In genomic region chr1:67760030-67760821, GRCh38 we compare ENCODE assay signal across 8 cellular contexts.
A peak's percentile ranks its signal among the peaks of the same experiment; 100 is the strongest.
DNase-seq lines count a peak whose midpoint lies in the region; ATAC-seq and TF ChIP-seq lines count a peak whose summit lies in the region.

No MANE protein-coding gene starts in this region.

- DNase-seq in AML-193 (lab: John Stamatoyannopoulos, UW) (peak; percentile 6 to 13), NCI-H2196 treated with DMSO at 0.1 percent for 48 hours (lab: John Stamatoyannopoulos, UW; ENCODE audit: unreplicated experiment) (peak; percentile 33), dermis microvascular lymphatic vessel endothelial cell (ENCODE audit: low read depth in 2 of 2) (peak; percentile 16 to 71), lung (ENCODE audit: low spot score) (peak; percentile 61)
- peak; percentile 68 for DNase-seq in activated CD4-positive, alpha-beta T cell treated with anti-CD3 and anti-CD28 coated beads for 48 hours
- peak; percentile 28 to 31 for DNase-seq in stimulated activated CD8-positive, alpha-beta memory T cell treated with anti-CD3 and anti-CD28 coated beads, Interleukin-2, amount 100 ng/mL, for 48 hours (ENCODE audit: low read depth in 2 of 2)

- no peaks in the 10 kb centered on the region for H3K27me3 ChIP-seq in lung (ENCODE audit: control insufficient read depth, insufficient read depth)

- no peaks in the 10 kb centered on the region for H3K9me3 ChIP-seq in lung (ENCODE audit: control insufficient read depth in 2 of 2, insufficient read depth in 1 of 2, low read length in 1 of 2)

- H3K4me1 ChIP-seq in lung (ENCODE audit: control insufficient read depth in 2 of 2, insufficient read depth in 2 of 2, low read length in 2 of 2): peaks cover 4 to 7% of the 10 kb centered on the region in 2 donors

- H3K27ac ChIP-seq in lung (ENCODE audit: low read depth in 1 of 2, low read length in 1 of 2): no peak overlapping the region

- no peak overlapping the region for H3K4me3 ChIP-seq in lung

- ATAC-seq in GM18907 (IDR thresholded peaks at IDR 0.05; ENCODE audit: unreplicated experiment) (peak; percentile 100), HG03095 (IDR thresholded peaks at IDR 0.05; ENCODE audit: unreplicated experiment) (peak; percentile 99), lung (ENCODE audit: insufficient read depth, low FRiP score) (peak; percentile 38)

- TF ChIP-seq CTCF in lung (IDR thresholded peaks at IDR 0.05; ENCODE audit: control extremely low read depth, extremely low read depth): peak; percentile 86

- 31 to 38% methylated on average over 14 of the region's 14 CpGs for WGBS in lung, 2 donors

- H3K36me3 ChIP-seq in lung (ENCODE audit: control insufficient read depth in 2 of 2, insufficient read depth in 2 of 2, low read length in 2 of 2): peaks cover 0 to 4% of the 10 kb centered on the region in 2 donors

Comparison
In these comparisons a context has a peak if more than half of its experiments do, and no peak if none do; other contexts are left out.
1. DNase-seq: peak in every context shown above with its lines; median percentile 68 in activated CD4-positive, alpha-beta T cell treated with anti-CD3 and anti-CD28 coated beads for 48 hours; 61 in lung; 44 in dermis microvascular lymphatic vessel endothelial cell; 33 in NCI-H2196 treated with DMSO at 0.1 percent for 48 hours; 30 in stimulated activated CD8-positive, alpha-beta memory T cell treated with anti-CD3 and anti-CD28 coated beads, Interleukin-2, amount 100 ng/mL, for 48 hours; 10 in AML-193.
2. ATAC-seq: peak in every context shown above with its lines; median percentile 100 in GM18907; 99 in HG03095; 38 in lung.